In genomic region chr5:775960-776861, GRCh38 we compare ENCODE assay signal across 1 cellular context.
TF ChIP-seq lines count a peak whose summit lies in the region.

No MANE protein-coding gene starts in this region.

TF ChIP-seq in HepG2, 621 proteins besides CTCF, POLR2A, EP300 and RAD21 (continued from another document):
- no peak for TF ChIP-seq LRRFIP1 (CRISPR knock-in tag; conservative IDR thresholded peaks at IDR 0.05)
- no peak for TF ChIP-seq TAF1 (CRISPR knock-in tag; IDR thresholded peaks at IDR 0.05)
- no peak for TF ChIP-seq KAT7 (CRISPR knock-in tag; IDR thresholded peaks at IDR 0.05; ENCODE audit: borderline replicate concordance)
- TF ChIP-seq REXO4 (CRISPR knock-in tag; IDR thresholded peaks at IDR 0.05; ENCODE audit: borderline replicate concordance) = no peak
